Comparison of ENCODE assay signal across 19 cellular contexts in genomic region chr2:239553376-239554000, GRCh38.
"Had no signal": no experiment of that assay in that cellular context is flagged by ENCODE, and none has a peak within 500 bp of the region (broad histone marks: within the 10 kb centered on the region; RNA-seq: fewer than 3 reads in every experiment).

No MANE protein-coding gene starts in this region.

- H3K36me3 ChIP-seq: ovary, right atrium auricular region, tibial artery had no signal

- H3K4me1 ChIP-seq: psoas muscle, right atrium auricular region, tibial artery had no signal

- H3K9me3 ChIP-seq: ovary, psoas muscle, right atrium auricular region had no signal

- ATAC-seq: activated naive CD8-positive, alpha-beta T cell treated with anti-CD3 and anti-CD28 coated beads, Interleukin-2, amount 50 U/mL, for 24 hours; left lobe of liver; naive thymus-derived CD4-positive, alpha-beta T cell; psoas muscle; stimulated activated naive CD8-positive, alpha-beta T cell treated with anti-CD3 and anti-CD28 coated beads, Interleukin-15, amount 100 ng/mL, for 72 hours had no signal

- H3K9me3 Mint-ChIP-seq: activated naive CD8-positive, alpha-beta T cell treated with anti-CD3 and anti-CD28 coated beads, Interleukin-2, amount 50 U/mL, for 24 hours had no signal

- H3K27ac ChIP-seq: ovary, psoas muscle, right atrium auricular region, SK-N-MC, tibial artery, VCaP had no signal

- DNase-seq: activated CD4-positive, alpha-beta T cell treated with anti-CD3 and anti-CD28 coated beads for 1 hour; activated CD4-positive, alpha-beta T cell treated with anti-CD3 and anti-CD28 coated beads, Interleukin-2, amount 50 U/mL, for 4 hours; activated gamma-delta T cell treated with Interleukin-2 at 50 U/mL for 16 hours; activated naive CD8-positive, alpha-beta T cell treated with anti-CD3 and anti-CD28 coated beads, Interleukin-2, amount 50 U/mL, for 24 hours; foreskin fibroblast; naive thymus-derived CD4-positive, alpha-beta T cell; ovary; psoas muscle; stimulated activated CD4-positive, alpha-beta T cell treated with anti-CD3 and anti-CD28 coated beads, Interleukin-12 subunit alpha, Interleukin-12 subunit beta, amount 100 ng/mL, for 4 hours; stimulated activated naive CD8-positive, alpha-beta T cell treated with anti-CD3 and anti-CD28 coated beads, Interleukin-15, amount 100 ng/mL, for 72 hours; SW 1271; T-helper 2 cell had no signal

- H3K27me3 ChIP-seq: ovary, right atrium auricular region had no signal

- H3K4me3 Mint-ChIP-seq: activated naive CD8-positive, alpha-beta T cell treated with anti-CD3 and anti-CD28 coated beads, Interleukin-2, amount 50 U/mL, for 24 hours; stimulated activated naive CD8-positive, alpha-beta T cell treated with anti-CD3 and anti-CD28 coated beads, Interleukin-15, amount 100 ng/mL, for 72 hours had no signal

- H3K4me3 ChIP-seq: lung, ovary, psoas muscle, right atrium auricular region, SK-N-MC, tibial artery had no signal

- H3K27ac Mint-ChIP-seq: activated naive CD8-positive, alpha-beta T cell treated with anti-CD3 and anti-CD28 coated beads, Interleukin-2, amount 50 U/mL, for 24 hours had no signal

- FAIRE-seq: endometrium had no signal
